In genomic region chr21:44349416-44349846, GRCh38 we compare ENCODE assay signal across 19 cellular contexts. TPM values are rescaled to one million over a fixed set of nuclear protein-coding genes. Genes with fewer than 3 reads are reported as not detected.
"Had no signal": no experiment of that assay in that cellular context is flagged by ENCODE, and none has a peak within 500 bp of the region (broad histone marks: within the 10 kb centered on the region; RNA-seq: fewer than 3 reads in every experiment).

No MANE protein-coding gene starts in this region.

- H3K4me3 Mint-ChIP-seq: activated CD4-positive, alpha-beta T cell treated with anti-CD3 and anti-CD28 coated beads, Interleukin-2, amount 10 ng/mL, durations not matched to agents 24 days and 14 days; activated CD8-positive, alpha-beta T cell treated with anti-CD3 and anti-CD28 coated beads for 36 hours; activated naive CD4-positive, alpha-beta T cell treated with anti-CD3 and anti-CD28 coated beads for 36 hours had no signal

- H3K27me3 ChIP-seq: vagina had no signal

- H3K9me3 ChIP-seq: breast epithelium, prostate gland, right atrium auricular region, tibial nerve, vagina had no signal

- H3K4me3 ChIP-seq: prostate gland, vagina had no signal

- H3K36me3 ChIP-seq: breast epithelium, prostate gland, right atrium auricular region, tibial nerve, vagina had no signal

- H3K27ac ChIP-seq: breast epithelium, prostate gland, right atrium auricular region, tibial nerve, vagina had no signal

- ATAC-seq: activated CD8-positive, alpha-beta T cell treated with anti-CD3 and anti-CD28 coated beads for 36 hours; left lobe of liver; stimulated activated naive CD8-positive, alpha-beta T cell treated with anti-CD3 and anti-CD28 coated beads, Interleukin-15, Interleukin-2, amounts not matched to agents 100 U/mL and 50 U/mL, for 24 hours had no signal

- H3K27ac Mint-ChIP-seq: activated CD4-positive, alpha-beta T cell treated with anti-CD3 and anti-CD28 coated beads, Interleukin-2, amount 10 ng/mL, durations not matched to agents 24 days and 14 days; activated CD8-positive, alpha-beta T cell treated with anti-CD3 and anti-CD28 coated beads for 36 hours; activated naive CD4-positive, alpha-beta T cell treated with anti-CD3 and anti-CD28 coated beads for 36 hours; activated T-helper 2 cell treated with anti-CD3 and anti-CD28 coated beads, Interferon-gamma antibody, Interleukin-2, Interleukin-4, amounts not matched to agents 10 μg/mL and 5 μg/mL and 100 μg/mL, durations not matched to agents 14 hours and 24 hours and 36 hours had no signal

- DNase-seq: activated CD4-positive, alpha-beta T cell treated with anti-CD3 and anti-CD28 coated beads, Interleukin-2, amount 10 ng/mL, durations not matched to agents 24 days and 14 days; activated CD4-positive, CD25-positive, alpha-beta regulatory T cell; activated CD8-positive, alpha-beta T cell treated with anti-CD3 and anti-CD28 coated beads for 36 hours; activated naive CD4-positive, alpha-beta T cell treated with anti-CD3 and anti-CD28 coated beads for 36 hours; activated T-cell treated with anti-CD3 and anti-CD28 coated beads, Interleukin-2, amount 50 U/mL, for 1 hour; foreskin melanocyte; glutamatergic neuron; hippocampal formation; midbrain; stimulated activated CD4-positive, alpha-beta T cell treated with anti-CD3 and anti-CD28 coated beads, Interleukin-2, amount 100 ng/mL, for 24 hours; stimulated activated naive CD8-positive, alpha-beta T cell treated with anti-CD3 and anti-CD28 coated beads, Interleukin-15, Interleukin-2, amounts not matched to agents 100 U/mL and 50 U/mL, for 24 hours had no signal

- H3K9me3 Mint-ChIP-seq: activated CD4-positive, alpha-beta T cell treated with anti-CD3 and anti-CD28 coated beads, Interleukin-2, amount 10 ng/mL, durations not matched to agents 24 days and 14 days; activated CD8-positive, alpha-beta T cell treated with anti-CD3 and anti-CD28 coated beads for 36 hours; activated naive CD4-positive, alpha-beta T cell treated with anti-CD3 and anti-CD28 coated beads for 36 hours; activated T-helper 2 cell treated with anti-CD3 and anti-CD28 coated beads, Interferon-gamma antibody, Interleukin-2, Interleukin-4, amounts not matched to agents 10 μg/mL and 5 μg/mL and 100 μg/mL, durations not matched to agents 14 hours and 24 hours and 36 hours had no signal

RNA-seq across cellular contexts. Expression of gene TRPM2, which starts 4.0 kb away (rescaled TPM):
- total RNA-seq: osteocyte had no signal
